In the genomic region with DNA sequence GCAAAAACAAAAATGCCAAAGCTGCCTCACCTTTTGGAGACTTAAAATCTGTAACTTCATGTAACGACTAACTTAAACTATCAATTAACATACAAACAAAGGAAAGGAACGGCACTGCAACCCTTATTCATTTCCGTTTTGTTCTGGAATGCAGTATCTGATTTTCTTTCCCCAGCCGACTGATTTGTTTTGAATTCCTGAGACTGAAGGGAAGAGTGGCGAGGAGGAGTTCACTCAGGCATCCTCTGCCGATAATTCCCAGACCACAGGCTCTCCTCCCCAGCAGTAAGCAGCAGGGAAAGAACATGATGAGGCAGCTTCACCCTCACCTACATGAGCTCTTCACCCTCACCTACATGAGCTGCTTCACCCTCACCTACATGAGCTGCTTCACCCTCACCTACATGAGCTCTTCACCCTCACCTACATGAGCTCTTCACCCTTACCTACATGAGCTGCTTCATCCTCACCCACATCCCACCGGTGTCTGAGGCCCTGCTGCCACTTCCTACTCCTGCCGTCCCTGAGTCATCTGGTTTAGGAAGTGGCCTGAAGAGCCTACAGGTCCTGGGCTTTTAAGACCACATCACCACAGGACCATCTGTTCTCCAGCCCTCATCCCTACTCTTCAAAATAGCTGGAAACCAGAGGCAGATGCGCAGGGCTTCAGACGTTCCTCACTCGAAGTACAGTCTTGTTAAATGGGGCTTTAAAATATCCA, we compare ENCODE assay signal across 1 cellular context.
TF ChIP-seq lines count a peak whose summit lies in the region.

No MANE protein-coding gene starts in this region.

TF ChIP-seq in HepG2, 621 proteins besides CTCF, POLR2A, EP300 and RAD21 (continued from another document):
- no peak for TF ChIP-seq HBP1 (CRISPR knock-in tag; IDR thresholded peaks at IDR 0.05; ENCODE audit: low read depth)
